11 cellular contexts compared by ENCODE assay signal in genomic region chrX:7059214-7059838, GRCh38.
A peak's percentile ranks its signal among the peaks of the same experiment; 100 is the strongest.
DNase-seq lines count a peak whose midpoint lies in the region; ATAC-seq, FAIRE-seq and TF ChIP-seq lines count a peak whose summit lies in the region.
"Had no signal": no experiment of that assay in that cellular context is flagged by ENCODE, and none has a peak within 500 bp of the region (broad histone marks: within the 10 kb centered on the region; RNA-seq: fewer than 3 reads in every experiment).

No MANE protein-coding gene starts in this region.

- H3K27ac ChIP-seq in HepG2 (ENCODE audit: extremely low read length, insufficient read depth, low read length): no peak overlapping the region
- H3K27ac ChIP-seq: sigmoid colon had no signal

- TF ChIP-seq POLR2A in HepG2 (IDR thresholded peaks at IDR 0.05; ENCODE audit: insufficient read depth in 1 of 2, low read depth in 2 of 2, low read length in 2 of 2): no peak

- CTCF ChIA-PET in activated naive CD4-positive, alpha-beta T cell treated with anti-CD3 and anti-CD28 coated beads, Interleukin-2, amount 10 ng/mL, durations not matched to agents 7 days and 5 days (lab: Charles Lee): interaction anchor here (0.6 to 1.3 kb wide), 2 partner anchors 11 to 1289 kb away, joined by 3 read pairs; no protein-coding TSS in a partner anchor
- CTCF ChIA-PET in HepG2 (lab: Yijun Ruan, JAX; ENCODE audit: low intra/inter-chr PET ratio, low total read pairs): no interaction called here

- intact Hi-C loops in HepG2 (cut with micrococcal nuclease; ENCODE audit: unreplicated experiment): no loop called here

- H3K36me3 ChIP-seq in HepG2 (replicated peaks in 1 of 2; ENCODE audit: control insufficient read depth in 1 of 2, insufficient read depth in 2 of 2, low read length in 2 of 2): 0 out of 5 replicates have a peak, but pooled peaks cover 0 to 7% of the 10 kb centered on the region in 2 experiments
- H3K36me3 ChIP-seq: sigmoid colon had no signal

- peak overlapping the region; percentile 79 for H3K27ac Mint-ChIP-seq in activated naive CD4-positive, alpha-beta T cell treated with anti-CD3 and anti-CD28 coated beads, Interleukin-2, amount 10 ng/mL, durations not matched to agents 7 days and 5 days
- no peak overlapping the region for H3K27ac Mint-ChIP-seq in stimulated activated effector memory CD8-positive, alpha-beta T cell treated with anti-CD3 and anti-CD28 coated beads, Interleukin-12 subunit alpha, Interleukin-12 subunit beta, amount 100 ng/mL, for 72 hours
- no peak overlapping the region for H3K27ac Mint-ChIP-seq in osteocyte (ENCODE audit: unreplicated experiment)

- no peak for TF ChIP-seq EP300 in HepG2 (IDR thresholded peaks at IDR 0.05; ENCODE audit: low read depth in 2 of 2, low read length in 2 of 2)
- TF ChIP-seq EP300 in HepG2 (CRISPR knock-in tag; IDR thresholded peaks at IDR 0.05; ENCODE audit: borderline replicate concordance): no peak

- H3K4me3 ChIP-seq in HepG2 (replicated peaks in 1 of 3; ENCODE audit: insufficient read depth in 1 of 3, low read depth in 2 of 3, low read length in 3 of 3): no peak overlapping the region
- H3K4me3 ChIP-seq: sigmoid colon had no signal

- POLR2A ChIA-PET in HepG2 (lab: Yijun Ruan, JAX): no interaction called here

- TF ChIP-seq RAD21 in HepG2 (CRISPR knock-in tag; IDR thresholded peaks at IDR 0.05): no peak

- no peaks in the 10 kb centered on the region for H3K9me3 Mint-ChIP-seq in activated naive CD4-positive, alpha-beta T cell treated with anti-CD3 and anti-CD28 coated beads, Interleukin-2, amount 10 ng/mL, durations not matched to agents 7 days and 5 days
- H3K9me3 Mint-ChIP-seq in stimulated activated effector memory CD8-positive, alpha-beta T cell treated with anti-CD3 and anti-CD28 coated beads, Interleukin-12 subunit alpha, Interleukin-12 subunit beta, amount 100 ng/mL, for 72 hours: no peaks in the 10 kb centered on the region
- no peaks in the 10 kb centered on the region for H3K9me3 Mint-ChIP-seq in osteocyte (ENCODE audit: unreplicated experiment)

- H3K36me3 Mint-ChIP-seq in activated naive CD4-positive, alpha-beta T cell treated with anti-CD3 and anti-CD28 coated beads, Interleukin-2, amount 10 ng/mL, durations not matched to agents 7 days and 5 days: peaks cover 20% of the 10 kb centered on the region
- H3K36me3 Mint-ChIP-seq in stimulated activated effector memory CD8-positive, alpha-beta T cell treated with anti-CD3 and anti-CD28 coated beads, Interleukin-12 subunit alpha, Interleukin-12 subunit beta, amount 100 ng/mL, for 72 hours: peaks cover 6% of the 10 kb centered on the region
- peaks cover 27% of the 10 kb centered on the region for H3K36me3 Mint-ChIP-seq in osteocyte (ENCODE audit: unreplicated experiment)

- no peaks in the 10 kb centered on the region for H4K20me1 ChIP-seq in HepG2 (ENCODE audit: insufficient read depth, low read length)

- no peaks in the 10 kb centered on the region for H3K9me3 ChIP-seq in HepG2 (ENCODE audit: low read length)
- H3K9me3 ChIP-seq: sigmoid colon had no signal

- BruUV-seq in HepG2 (replicated peaks; lab: Mats Ljungman, UMichigan): no TSS peak

- no peaks in the 10 kb centered on the region for H3K79me2 ChIP-seq in HepG2 (ENCODE audit: insufficient read depth, low read length)

- no peak for FAIRE-seq in HepG2 (lab: Jason Lieb, UNC)
- FAIRE-seq: endothelial cell of umbilical vein had no signal

- WGBS in HepG2 (ENCODE audit: low lambda C conversion rate): 92% methylated on average over 10 of the region's 12 CpGs

- no peak overlapping the region for H2AFZ ChIP-seq in HepG2 (ENCODE audit: low read length)

- no peak for DNase-seq in activated naive CD4-positive, alpha-beta T cell treated with anti-CD3 and anti-CD28 coated beads, Interleukin-2, amount 10 ng/mL, durations not matched to agents 7 days and 5 days
- DNase-seq in activated naive CD4-positive, alpha-beta T cell treated with Interleukin-2 at 50 U/mL for 16 hours: no peak
- DNase-seq in stimulated activated effector memory CD8-positive, alpha-beta T cell treated with anti-CD3 and anti-CD28 coated beads, Interleukin-12 subunit alpha, Interleukin-12 subunit beta, amount 100 ng/mL, for 72 hours (ENCODE audit: low spot score in 2 of 2): no peak
- DNase-seq in osteocyte (ENCODE audit: extremely low spot score, unreplicated experiment) (no peak), HepG2 (ENCODE audit: low spot score) (no peak), kidney tubule cell (ENCODE audit: low spot score) (no peak)
- DNase-seq: NCI-H524, sigmoid colon had no signal

- H3K27me3 ChIP-seq in HepG2 (ENCODE audit: control insufficient read depth in 1 of 2, insufficient read depth in 2 of 2, low read length in 2 of 2): no peaks in the 10 kb centered on the region
- H3K27me3 ChIP-seq: sigmoid colon had no signal

- in situ Hi-C loops in HepG2 (cut with HindIII; ENCODE audit: extremely low pct_ligation_motif_present, low pct_unique_long_range_greater_than_20kb): no loop called here

- H3K4me1 Mint-ChIP-seq in activated naive CD4-positive, alpha-beta T cell treated with anti-CD3 and anti-CD28 coated beads, Interleukin-2, amount 10 ng/mL, durations not matched to agents 7 days and 5 days: peaks cover 34% of the 10 kb centered on the region
- peaks cover 10% of the 10 kb centered on the region for H3K4me1 Mint-ChIP-seq in stimulated activated effector memory CD8-positive, alpha-beta T cell treated with anti-CD3 and anti-CD28 coated beads, Interleukin-12 subunit alpha, Interleukin-12 subunit beta, amount 100 ng/mL, for 72 hours
- H3K4me1 Mint-ChIP-seq in osteocyte (ENCODE audit: unreplicated experiment): peaks cover 4% of the 10 kb centered on the region

- 0 out of 2 replicates have a peak, but pooled peaks cover 9% of the 10 kb centered on the region for H3K4me1 ChIP-seq in HepG2 (ENCODE audit: insufficient read depth, low read length)
- H3K4me1 ChIP-seq: sigmoid colon had no signal

- TF ChIP-seq CTCF in osteocyte (IDR thresholded peaks at IDR 0.05) (no peak), HepG2 (CRISPR knock-in tag; IDR thresholded peaks at IDR 0.05) (no peak)

- ATAC-seq in GM21825 (IDR thresholded peaks at IDR 0.05; ENCODE audit: unreplicated experiment) (peak; percentile 91), HG03521 (IDR thresholded peaks at IDR 0.05; ENCODE audit: unreplicated experiment) (peak; percentile 91), HepG2 (no peak)
- peak; percentile 79 for ATAC-seq in stimulated activated effector memory CD8-positive, alpha-beta T cell treated with anti-CD3 and anti-CD28 coated beads, Interleukin-12 subunit alpha, Interleukin-12 subunit beta, amount 100 ng/mL, for 72 hours

- H3K27me3 Mint-ChIP-seq in activated naive CD4-positive, alpha-beta T cell treated with anti-CD3 and anti-CD28 coated beads, Interleukin-2, amount 10 ng/mL, durations not matched to agents 7 days and 5 days: no peaks in the 10 kb centered on the region
- no peaks in the 10 kb centered on the region for H3K27me3 Mint-ChIP-seq in osteocyte (ENCODE audit: unreplicated experiment)

- no peak overlapping the region for H3K4me3 Mint-ChIP-seq in activated naive CD4-positive, alpha-beta T cell treated with anti-CD3 and anti-CD28 coated beads, Interleukin-2, amount 10 ng/mL, durations not matched to agents 7 days and 5 days
- H3K4me3 Mint-ChIP-seq in stimulated activated effector memory CD8-positive, alpha-beta T cell treated with anti-CD3 and anti-CD28 coated beads, Interleukin-12 subunit alpha, Interleukin-12 subunit beta, amount 100 ng/mL, for 72 hours: no peak overlapping the region
- no peak overlapping the region for H3K4me3 Mint-ChIP-seq in osteocyte (ENCODE audit: unreplicated experiment)

- H3K9ac ChIP-seq in HepG2 (ENCODE audit: insufficient read depth, low read depth, low read length): no peak overlapping the region

- no peak overlapping the region for H3K4me2 ChIP-seq in HepG2 (ENCODE audit: low read depth, low read length)

TF ChIP-seq in HepG2, 621 proteins besides CTCF, POLR2A, EP300 and RAD21:
- no peak for TF ChIP-seq SOX13 (IDR thresholded peaks at IDR 0.05)
- TF ChIP-seq SOX13 (CRISPR knock-in tag; conservative IDR thresholded peaks at IDR 0.05 in 1 of 2, IDR thresholded peaks at IDR 0.05 in 1 of 2): no peak
- no peak for TF ChIP-seq RFXAP (CRISPR knock-in tag; IDR thresholded peaks at IDR 0.05; ENCODE audit: borderline replicate concordance)
- no peak for TF ChIP-seq CREB3 (CRISPR knock-in tag; IDR thresholded peaks at IDR 0.05)
- no peak for TF ChIP-seq FOXA1 (IDR thresholded peaks at IDR 0.05)
- no peak for TF ChIP-seq FOXA1 (CRISPR knock-in tag; IDR thresholded peaks at IDR 0.05)
- TF ChIP-seq PCBP2 (optimal IDR thresholded peaks at IDR 0.05; ENCODE audit: low read depth, low read length, poor library complexity, severe bottlenecking): no peak
- no peak for TF ChIP-seq THAP11 (CRISPR knock-in tag; IDR thresholded peaks at IDR 0.05)
- TF ChIP-seq ZBTB21 (CRISPR knock-in tag; IDR thresholded peaks at IDR 0.05): no peak
- no peak for TF ChIP-seq ZBTB25 (CRISPR knock-in tag; IDR thresholded peaks at IDR 0.05)
